In the genomic region with DNA sequence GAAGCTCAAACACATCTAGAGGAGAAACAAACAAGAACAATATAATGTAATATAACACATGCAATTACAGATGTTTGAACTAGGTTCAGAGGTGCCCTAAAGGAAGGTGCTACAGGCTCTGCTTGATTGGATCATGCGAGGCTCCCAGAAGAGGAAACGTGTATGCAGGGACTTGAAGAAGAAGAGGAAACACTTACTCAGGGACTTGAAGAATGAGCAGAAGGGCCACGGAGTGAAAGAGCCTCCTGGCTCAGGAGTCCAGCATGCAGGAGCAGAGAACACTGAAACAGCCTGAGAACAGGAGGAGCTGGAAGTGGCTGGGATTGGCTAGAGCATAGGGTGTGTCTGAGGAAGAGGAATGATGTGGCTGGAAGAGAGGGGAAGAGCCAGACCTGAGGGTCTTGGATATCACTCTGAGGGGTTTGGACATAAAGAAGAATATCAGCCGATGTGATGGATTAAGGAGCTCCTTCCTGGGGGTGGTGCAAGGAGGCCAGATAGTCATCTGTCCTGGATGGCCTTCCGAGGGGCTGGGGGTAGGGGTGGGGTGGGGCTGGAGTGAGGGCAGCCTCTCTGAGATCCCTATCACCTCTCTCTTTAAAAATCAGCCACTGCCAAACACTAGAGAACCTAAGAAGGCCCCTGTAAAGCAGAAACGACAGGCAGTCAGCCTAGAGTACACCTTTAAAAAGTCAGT, we compare ENCODE assay signal across 15 cellular contexts. TPM values are rescaled to one million over a fixed set of nuclear protein-coding genes. Genes with fewer than 3 reads are reported as not detected.
DNase-seq lines count a peak whose midpoint lies in the region; ATAC-seq, FAIRE-seq and TF ChIP-seq lines count a peak whose summit lies in the region.
"Had no signal": no experiment of that assay in that cellular context is flagged by ENCODE, and none has a peak within 500 bp of the region (broad histone marks: within the 10 kb centered on the region; RNA-seq: fewer than 3 reads in every experiment).

No MANE protein-coding gene starts in this region.

- no peak for FAIRE-seq in endothelial cell of umbilical vein (lab: Jason Lieb, UNC)

- H3K4me2 ChIP-seq in endothelial cell of umbilical vein (ENCODE audit: insufficient read depth, low read length): peak overlapping the region; percentile 74

- H3K4me1 ChIP-seq in endothelial cell of umbilical vein (ENCODE audit: control insufficient read depth, extremely low read depth, insufficient read depth, low read length) (peaks cover 82% of the 10 kb centered on the region), sigmoid colon (peaks cover 0 to 82% (median 65%) of the 10 kb centered on the region in 4 donors)

- no TSS peak for BruUV-seq in endothelial cell of umbilical vein (replicated peaks; lab: Mats Ljungman, UMichigan)

- H3K27ac ChIP-seq in endothelial cell of umbilical vein (ENCODE audit: insufficient read depth, low read depth, low read length) (peak overlapping the region; percentile 87), sigmoid colon (peak overlapping the region in 3 of 4 donors; percentile 24 to 62 (median 30))

- TF ChIP-seq POLR2A in endothelial cell of umbilical vein (IDR thresholded peaks at IDR 0.05; ENCODE audit: low read depth, low read length): peak; percentile 72
- TF ChIP-seq POLR2A in sigmoid colon (IDR thresholded peaks at IDR 0.05): no peak

- POLR2A ChIA-PET in endothelial cell of umbilical vein (lab: Charles Lee): interaction anchor here (3.1 kb wide), 1 partner anchor 17 kb away, joined by 23 read pairs; a partner anchor contains a TSS

- TF ChIP-seq EP300 in sigmoid colon (IDR thresholded peaks at IDR 0.05): no peak

- dilution Hi-C loops in endothelial cell of umbilical vein (cut with MboI; ENCODE audit: extremely low pct_ligation_motif_present, low sequenced_read_pairs): no loop called here

- intact Hi-C loops in endothelial cell of umbilical vein (cut with micrococcal nuclease): loop anchor here (2.0 to 5.0 kb wide), 5 partner anchors 158 to 481 kb away; no protein-coding TSS in a partner anchor
- intact Hi-C loops in sigmoid colon (cut with DNase I): loop anchor here (1.0 to 10.0 kb wide), 3 partner anchors 99 to 486 kb away; a partner anchor contains a TSS

- H4K20me1 ChIP-seq in endothelial cell of umbilical vein (replicated peaks; ENCODE audit: control insufficient read depth, extremely low read depth, insufficient read depth, low read length): no peaks in the 10 kb centered on the region

- H3K9me1 ChIP-seq in endothelial cell of umbilical vein (replicated peaks; ENCODE audit: control insufficient read depth, extremely low read depth, insufficient read depth, low read length): no peaks in the 10 kb centered on the region

- H2AFZ ChIP-seq in endothelial cell of umbilical vein (ENCODE audit: low read depth, low read length): peak overlapping the region; percentile 47

- H3K4me3 ChIP-seq in endothelial cell of umbilical vein (replicated peaks in 1 of 3; ENCODE audit: insufficient read depth in 1 of 3, low read depth in 1 of 3, low read length in 3 of 3) (peak overlapping the region in 1 of 3 experiments; percentile 25), sigmoid colon (no peak overlapping the region)
- H3K4me3 ChIP-seq: right atrium auricular region had no signal

- DNase-seq in SK-N-DZ (ENCODE audit: low spot score) (peak; percentile 18), endothelial cell of umbilical vein (ENCODE audit: low read depth, low spot score) (peak; percentile 56), sigmoid colon (no peak), mesenteric fat pad (ENCODE audit: low spot score) (no peak), epidermal melanocyte (ENCODE audit: insufficient read length, low spot score) (no peak), CD1c-positive myeloid dendritic cell (ENCODE audit: extremely low spot score) (no peak)
- DNase-seq: activated CD4-positive, alpha-beta memory T cell treated with anti-CD3 and anti-CD28 coated beads for 36 hours; activated naive CD8-positive, alpha-beta T cell treated with anti-CD3 and anti-CD28 coated beads for 36 hours; activated T-cell treated with anti-CD3 and anti-CD28 coated beads, Interleukin-2, amount 50 U/mL, for 72 hours; central memory CD4-positive, alpha-beta T cell; effector memory CD8-positive, alpha-beta T cell; T1000 had no signal

- H3K9me3 ChIP-seq in endothelial cell of umbilical vein (replicated peaks; ENCODE audit: control insufficient read depth, insufficient read depth, low read length) (no peaks in the 10 kb centered on the region), sigmoid colon (no peaks in the 10 kb centered on the region)
- H3K9me3 ChIP-seq: right atrium auricular region had no signal

- 24 to 43% methylated on average over 6 of the region's 6 CpGs for WGBS in sigmoid colon, 2 donors

- H3K36me3 ChIP-seq in endothelial cell of umbilical vein (ENCODE audit: control insufficient read depth in 2 of 2, extremely low read depth in 1 of 2, insufficient read depth in 2 of 2, low read length in 2 of 2) (no peaks in the 10 kb centered on the region), sigmoid colon (no peaks in the 10 kb centered on the region)
- H3K36me3 ChIP-seq: right atrium auricular region had no signal

- no peaks in the 10 kb centered on the region for H3K27me3 ChIP-seq in endothelial cell of umbilical vein (ENCODE audit: control insufficient read depth in 2 of 2, insufficient read depth in 2 of 2, low read length in 2 of 2)
- H3K27me3 ChIP-seq in sigmoid colon: no peaks in the 10 kb centered on the region
- H3K27me3 ChIP-seq: right atrium auricular region had no signal

- CTCF ChIA-PET in endothelial cell of umbilical vein (lab: Charles Lee): interaction anchor here (0.6 to 6.3 kb wide), 30 partner anchors 11 to 483 kb away, joined by 3 to 122 read pairs (median 6); a partner anchor contains a TSS

- TF ChIP-seq CTCF in endothelial cell of umbilical vein (IDR thresholded peaks at IDR 0.05; ENCODE audit: extremely low read depth in 1 of 2, insufficient read depth in 1 of 2, low read depth in 1 of 2, low read length in 2 of 2): no peak
- no peak for TF ChIP-seq CTCF in sigmoid colon (IDR thresholded peaks at IDR 0.05)

- peaks cover 31% of the 10 kb centered on the region for H3K79me2 ChIP-seq in endothelial cell of umbilical vein (ENCODE audit: control insufficient read depth, insufficient read depth, low read length)

- ATAC-seq in HG03159 (IDR thresholded peaks at IDR 0.05; ENCODE audit: unreplicated experiment) (peak; percentile 19), GM19351 (IDR thresholded peaks at IDR 0.05; ENCODE audit: unreplicated experiment) (no peak)

- peak overlapping the region; percentile 71 for H3K9ac ChIP-seq in endothelial cell of umbilical vein (replicated peaks; ENCODE audit: extremely low read depth, insufficient read depth, low read length)

TF ChIP-seq in endothelial cell of umbilical vein, 7 proteins besides CTCF, POLR2A, EP300 and RAD21:
- TF ChIP-seq GATA2 (IDR thresholded peaks at IDR 0.05; ENCODE audit: insufficient read depth, insufficient read length, low read depth, low read length) (no peak), FOS (IDR thresholded peaks at IDR 0.05; ENCODE audit: borderline replicate concordance, insufficient read depth, low read length) (no peak), MYC (IDR thresholded peaks at IDR 0.05; ENCODE audit: low read depth, low read length) (no peak), EZH2 (IDR thresholded peaks at IDR 0.05; ENCODE audit: borderline replicate concordance, low read depth, low read length, severe bottlenecking) (no peak), POLR2AphosphoS5 (IDR thresholded peaks at IDR 0.05; ENCODE audit: insufficient read depth, low read depth, low read length) (no peak), JUN (IDR thresholded peaks at IDR 0.05; ENCODE audit: borderline replicate concordance, insufficient read depth, insufficient read length, low read depth) (no peak)
- TF ChIP-seq, protein P1, sequence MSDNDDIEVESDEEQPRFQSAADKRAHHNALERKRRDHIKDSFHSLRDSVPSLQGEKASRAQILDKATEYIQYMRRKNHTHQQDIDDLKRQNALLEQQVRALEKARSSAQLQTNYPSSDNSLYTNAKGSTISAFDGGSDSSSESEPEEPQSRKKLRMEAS (IDR thresholded peaks at IDR 0.05; ENCODE audit: insufficient read depth, insufficient read length): no peak

RNA-seq across cellular contexts. Expression of a gene that starts 16.8 kb away (rescaled TPM):
- 3.6 and 5.8 TPM in 2 replicates for polyA plus RNA-seq in SK-N-DZ (2014; cell fraction: cytosol; rRNA removed)
- polyA plus RNA-seq in SK-N-DZ (2014; cell fraction: nucleus; rRNA removed): 2.8 and 3.4 TPM in 2 replicates
- 109 and 112 TPM in 2 replicates for total RNA-seq in endothelial cell of umbilical vein
- 50.4 and 56.6 TPM in 2 replicates for polyA plus RNA-seq in endothelial cell of umbilical vein
- polyA plus RNA-seq in endothelial cell of umbilical vein (2011; cell fraction: cytosol; rRNA removed): 49.5 and 50.2 TPM in 2 replicates
- polyA plus RNA-seq in endothelial cell of umbilical vein (2011; cell fraction: nucleus; rRNA removed): 65.8 and 87.7 TPM in 2 replicates
- 85.1 and 115 TPM in 2 replicates for polyA plus RNA-seq in endothelial cell of umbilical vein (2012)
- 141 and 152 TPM in 2 replicates for polyA minus RNA-seq in endothelial cell of umbilical vein
- polyA minus RNA-seq in endothelial cell of umbilical vein (2011; cell fraction: cytosol; rRNA and poly(A)+ RNA removed): 11.5 TPM
- polyA minus RNA-seq in endothelial cell of umbilical vein (2011; cell fraction: nucleus; rRNA and poly(A)+ RNA removed): 58.9 and 89.5 TPM in 2 replicates
- total RNA-seq in sigmoid colon: 10 to 100 TPM; 22.9 to 45.7 (median 35.7) TPM
- polyA plus RNA-seq in sigmoid colon: 1 to 10 TPM in 1 of 3 donors, under 1 TPM in 2; 0.60 to 8.8 (median 0.69) TPM
- 295 TPM for total RNA-seq in mesenteric fat pad

Comparison
In these comparisons a context has a peak if more than half of its experiments do, and no peak if none do; other contexts are left out.
1. DNase-seq: peak in SK-N-DZ (single experiment) and endothelial cell of umbilical vein (single experiment); none in sigmoid colon (single experiment), mesenteric fat pad (single experiment), epidermal melanocyte (single experiment) and CD1c-positive myeloid dendritic cell (single experiment).